Comparison of ENCODE assay signal across 21 cellular contexts in the genomic region with DNA sequence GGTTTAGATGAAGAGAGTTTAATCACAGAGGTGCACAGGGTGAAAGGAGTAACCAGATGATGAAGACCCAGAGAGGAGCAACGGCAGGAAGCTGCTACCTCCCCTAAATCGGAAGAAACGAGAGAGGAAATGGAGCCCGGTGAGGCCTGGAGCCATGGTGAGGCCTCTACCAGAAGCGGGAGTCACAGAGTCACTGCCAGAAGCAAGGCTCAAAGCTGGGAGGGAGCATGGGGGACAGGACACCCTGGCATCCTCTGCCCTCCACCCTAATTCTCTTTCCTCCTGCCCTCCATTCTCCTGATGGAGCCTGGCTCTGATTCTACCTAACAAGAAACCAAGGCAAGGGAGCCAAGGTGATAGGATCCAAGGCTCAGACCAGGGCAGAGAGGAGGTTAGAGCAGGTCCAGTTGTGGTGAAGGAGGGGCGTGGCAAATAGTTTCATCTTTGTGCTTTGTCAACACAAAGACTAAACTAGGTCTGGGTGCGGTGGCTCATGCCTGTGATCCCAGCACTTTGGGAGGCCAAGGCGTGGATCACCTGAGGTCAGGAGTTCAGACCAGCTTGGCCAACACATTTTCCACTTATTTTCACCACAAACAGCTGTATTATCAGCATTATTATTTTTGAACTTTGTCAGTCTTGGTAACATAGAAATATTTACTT.
DNase-seq lines count a peak whose midpoint lies in the region; ATAC-seq and TF ChIP-seq lines count a peak whose summit lies in the region.
"Had no signal": no experiment of that assay in that cellular context is flagged by ENCODE, and none has a peak within 500 bp of the region (broad histone marks: within the 10 kb centered on the region; RNA-seq: fewer than 3 reads in every experiment).

No MANE protein-coding gene starts in this region.

- H2AFZ ChIP-seq in GM23338 (peak overlapping the region; percentile 76; the same call in 1 of the 2 replicates), PC-9 (no peak overlapping the region), hepatocyte (no peak overlapping the region)

- DNase-seq in GM23338 (ENCODE audit: low spot score) (no peak), PC-9 (peak; percentile 40 to 73), hepatocyte (ENCODE audit: low spot score) (peak; percentile 40), progenitor cell of endocrine pancreas (ENCODE audit: low spot score, unreplicated experiment) (no peak), Peyer's patch (no peak), AML-193 (lab: John Stamatoyannopoulos, UW) (no peak), Right ventricle myocardium inferior (ENCODE audit: missing footprints) (no peak)
- DNase-seq: activated CD4-positive, alpha-beta T cell treated with anti-CD3 and anti-CD28 coated beads for 1 hour; caudate nucleus; CD8-positive, alpha-beta memory T cell; esophagus squamous epithelium; glutamatergic neuron; H7; KBM-7; MV-4-11; natural killer cell; NCI-H2029; NCI-H446; thyroid gland had no signal

- H4K20me1 ChIP-seq in GM23338 (replicated peaks; ENCODE audit: insufficient read depth) = no peaks in the 10 kb centered on the region
- H4K20me1 ChIP-seq in PC-9 (ENCODE audit: insufficient read depth) = no peaks in the 10 kb centered on the region
- H4K20me1 ChIP-seq in hepatocyte (ENCODE audit: insufficient read depth, poor library complexity, severe bottlenecking) = no peaks in the 10 kb centered on the region

- intact Hi-C loops in PC-9 (cut with micrococcal nuclease; ENCODE audit: unreplicated experiment) = loop anchor here (5.0 kb wide), 1 partner anchor 301 kb away; no protein-coding TSS in a partner anchor
- intact Hi-C loops in Right ventricle myocardium inferior (cut with DNase I) = loop anchor here (10.0 kb wide), 1 partner anchor 313 kb away; a partner anchor contains a TSS

- H3K4me2 ChIP-seq in GM23338 = no peak overlapping the region; the same call in 1 of the 2 replicates
- H3K4me2 ChIP-seq in PC-9 = peak overlapping the region; percentile 13; the same call in 1 of the 2 replicates
- H3K4me2 ChIP-seq in hepatocyte = no peak overlapping the region

- peak overlapping the region; percentile 36 for H3K27ac Mint-ChIP-seq in GM23338
- peak overlapping the region; percentile 84 for H3K27ac Mint-ChIP-seq in progenitor cell of endocrine pancreas
- H3K27ac Mint-ChIP-seq: natural killer cell; stimulated activated effector memory CD8-positive, alpha-beta T cell treated with anti-CD3 and anti-CD28 coated beads, Interleukin-12 subunit alpha, Interleukin-12 subunit beta, amount 100 ng/mL, for 72 hours had no signal

- H3K36me3 Mint-ChIP-seq in GM23338 (ENCODE audit: low read depth) = no peaks in the 10 kb centered on the region; the same call in 2 of the 3 replicates
- H3K36me3 Mint-ChIP-seq in progenitor cell of endocrine pancreas (ENCODE audit: insufficient read depth) = no peaks in the 10 kb centered on the region
- H3K36me3 Mint-ChIP-seq: CD8-positive, alpha-beta memory T cell; natural killer cell; stimulated activated effector memory CD8-positive, alpha-beta T cell treated with anti-CD3 and anti-CD28 coated beads, Interleukin-12 subunit alpha, Interleukin-12 subunit beta, amount 100 ng/mL, for 72 hours had no signal

- CTCF ChIA-PET in PC-9 (lab: Charles Lee) = interaction anchor here (0.7 to 1.4 kb wide), 3 partner anchors 25 to 201 kb away, joined by 4 to 14 read pairs (median 8); no protein-coding TSS in a partner anchor

- H3K79me2 ChIP-seq in GM23338 (replicated peaks; ENCODE audit: insufficient read depth) (no peaks in the 10 kb centered on the region), PC-9 (ENCODE audit: low read depth) (no peaks in the 10 kb centered on the region), hepatocyte (no peaks in the 10 kb centered on the region)

- H3K9me3 Mint-ChIP-seq in GM23338 (no peaks in the 10 kb centered on the region), progenitor cell of endocrine pancreas (ENCODE audit: low read depth) (no peaks in the 10 kb centered on the region)
- H3K9me3 Mint-ChIP-seq: CD8-positive, alpha-beta memory T cell; natural killer cell; stimulated activated effector memory CD8-positive, alpha-beta T cell treated with anti-CD3 and anti-CD28 coated beads, Interleukin-12 subunit alpha, Interleukin-12 subunit beta, amount 100 ng/mL, for 72 hours had no signal

- no peak for TF ChIP-seq CTCF in GM23338 (conservative IDR thresholded peaks at IDR 0.05; ENCODE audit: low read depth in 2 of 2)
- TF ChIP-seq CTCF in PC-9 (conservative IDR thresholded peaks at IDR 0.05) = no peak
- no peak for TF ChIP-seq CTCF in hepatocyte (IDR thresholded peaks at IDR 0.05; ENCODE audit: poor library complexity)
- no peak for TF ChIP-seq CTCF in progenitor cell of endocrine pancreas (IDR thresholded peaks at IDR 0.05; ENCODE audit: unreplicated experiment)
- TF ChIP-seq CTCF in Peyer's patch (IDR thresholded peaks at IDR 0.05) = no peak

- ATAC-seq in GM23338 (no peak), HG02884 (IDR thresholded peaks at IDR 0.05; ENCODE audit: unreplicated experiment) (no peak), Right ventricle myocardium inferior (no peak)
- ATAC-seq: natural killer cell; stimulated activated effector memory CD8-positive, alpha-beta T cell treated with anti-CD3 and anti-CD28 coated beads, Interleukin-12 subunit alpha, Interleukin-12 subunit beta, amount 100 ng/mL, for 72 hours had no signal

- POLR2A ChIA-PET in PC-9 (lab: Charles Lee; ENCODE audit: unreplicated experiment) = no interaction called here

- H3K36me3 ChIP-seq in GM23338 (ENCODE audit: insufficient read depth) = no peaks in the 10 kb centered on the region
- H3K36me3 ChIP-seq in PC-9 (ENCODE audit: low read depth) = no peaks in the 10 kb centered on the region
- no peaks in the 10 kb centered on the region for H3K36me3 ChIP-seq in hepatocyte (replicated peaks; ENCODE audit: insufficient read depth, low read depth)
- H3K36me3 ChIP-seq in Peyer's patch = no peaks in the 10 kb centered on the region
- H3K36me3 ChIP-seq: esophagus squamous epithelium, thyroid gland had no signal

- H3K4me3 Mint-ChIP-seq in GM23338 (no peak overlapping the region; the same call in 2 of the 3 replicates), progenitor cell of endocrine pancreas (ENCODE audit: low read depth) (no peak overlapping the region)
- H3K4me3 Mint-ChIP-seq: CD8-positive, alpha-beta memory T cell; natural killer cell; stimulated activated effector memory CD8-positive, alpha-beta T cell treated with anti-CD3 and anti-CD28 coated beads, Interleukin-12 subunit alpha, Interleukin-12 subunit beta, amount 100 ng/mL, for 72 hours had no signal

- 79% methylated on average over 8 of the region's 8 CpGs for WGBS in hepatocyte (ENCODE audit: low lambda C conversion rate, missing lambda C conversion rate)

- H3K4me3 ChIP-seq in GM23338 = no peak overlapping the region
- no peak overlapping the region for H3K4me3 ChIP-seq in PC-9
- no peak overlapping the region for H3K4me3 ChIP-seq in hepatocyte
- H3K4me3 ChIP-seq in Peyer's patch = no peak overlapping the region
- H3K4me3 ChIP-seq: esophagus squamous epithelium, thyroid gland had no signal

- H3K27me3 ChIP-seq in GM23338 (ENCODE audit: insufficient read depth) (no peaks in the 10 kb centered on the region), PC-9 (ENCODE audit: insufficient read depth, low read depth) (no peaks in the 10 kb centered on the region), hepatocyte (no peaks in the 10 kb centered on the region), Peyer's patch (no peaks in the 10 kb centered on the region)
- H3K27me3 ChIP-seq: esophagus squamous epithelium, thyroid gland had no signal

- H3K4me1 ChIP-seq in GM23338 (ENCODE audit: insufficient read depth) (peaks cover 9% of the 10 kb centered on the region), PC-9 (replicated peaks; ENCODE audit: insufficient read depth) (peaks cover 71% of the 10 kb centered on the region), hepatocyte (ENCODE audit: insufficient read depth) (peaks cover 5% of the 10 kb centered on the region), Peyer's patch (peaks cover 0 to 9% (median 0%) of the 10 kb centered on the region in 4 donors)
- H3K4me1 ChIP-seq: thyroid gland had no signal

- peaks cover 3% of the 10 kb centered on the region; the same call in 1 of the 2 replicates for H3K9me3 ChIP-seq in PC-9 (ENCODE audit: insufficient read depth, low read depth)
- H3K9me3 ChIP-seq in hepatocyte (ENCODE audit: low read depth) = no peaks in the 10 kb centered on the region
- H3K9me3 ChIP-seq in Peyer's patch = no peaks in the 10 kb centered on the region
- H3K9me3 ChIP-seq: esophagus squamous epithelium, thyroid gland had no signal

- H3F3A ChIP-seq in GM23338 (replicated peaks; ENCODE audit: low read depth) (peaks cover 6% of the 10 kb centered on the region; the same call in 1 of the 2 replicates), PC-9 (ENCODE audit: insufficient read depth, low read depth) (peaks cover 32% of the 10 kb centered on the region; the same call in 1 of the 2 replicates)

- no peak for TF ChIP-seq POLR2A in Peyer's patch (IDR thresholded peaks at IDR 0.05)

- H3K4me1 Mint-ChIP-seq in GM23338 (peaks cover 24% of the 10 kb centered on the region), progenitor cell of endocrine pancreas (ENCODE audit: low read depth) (peaks cover 18% of the 10 kb centered on the region)
- H3K4me1 Mint-ChIP-seq: CD8-positive, alpha-beta memory T cell had no signal

- BruUV-seq in PC-9 (replicated peaks; lab: Mats Ljungman, UMichigan) = no TSS peak

- H3K27ac ChIP-seq in GM23338 (ENCODE audit: low read depth) (peak overlapping the region; percentile 91), PC-9 (peak overlapping the region; percentile 13; the same call in 1 of the 2 replicates), hepatocyte (no peak overlapping the region), Peyer's patch (no peak overlapping the region)
- H3K27ac ChIP-seq: thyroid gland had no signal

- no peaks in the 10 kb centered on the region for H3K9me2 ChIP-seq in GM23338 (ENCODE audit: insufficient read depth)
- no peaks in the 10 kb centered on the region for H3K9me2 ChIP-seq in PC-9 (ENCODE audit: insufficient read depth)
- no peaks in the 10 kb centered on the region for H3K9me2 ChIP-seq in hepatocyte (replicated peaks; ENCODE audit: insufficient read depth)

- peaks cover 4% of the 10 kb centered on the region for H3K27me3 Mint-ChIP-seq in GM23338 (ENCODE audit: insufficient read depth, low read depth, poor library complexity)
- no peaks in the 10 kb centered on the region for H3K27me3 Mint-ChIP-seq in progenitor cell of endocrine pancreas

TF ChIP-seq in GM23338, 12 proteins besides CTCF, POLR2A, EP300 and RAD21 (continues in another document):
- TF ChIP-seq NANOG (IDR thresholded peaks at IDR 0.05; ENCODE audit: borderline replicate concordance) = no peak
- TF ChIP-seq POLR2AphosphoS5 (IDR thresholded peaks at IDR 0.05; ENCODE audit: low read depth) = no peak
- TF ChIP-seq ZNF114 (CRISPR knock-in tag; IDR thresholded peaks at IDR 0.05) = no peak
- no peak for TF ChIP-seq JUNB (IDR thresholded peaks at IDR 0.05; ENCODE audit: unreplicated experiment)

Comparison
In these comparisons a context has a peak if more than half of its experiments do, and no peak if none do; other contexts are left out.
1. DNase-seq: peak in PC-9 (2 of 2) and hepatocyte (single experiment); none in GM23338 (single experiment), progenitor cell of endocrine pancreas (single experiment), Peyer's patch (0 of 3), AML-193 (0 of 2) and Right ventricle myocardium inferior (single experiment).
2. H3K27ac ChIP-seq: peak in GM23338 (single experiment) and PC-9 (single experiment); none in hepatocyte (single experiment) and Peyer's patch (0 of 4).